24 cellular contexts compared by ENCODE assay signal in genomic region chr2:211068108-211068780, GRCh38.
DNase-seq lines count a peak whose midpoint lies in the region; ATAC-seq, FAIRE-seq and TF ChIP-seq lines count a peak whose summit lies in the region.
"Had no signal": no experiment of that assay in that cellular context is flagged by ENCODE, and none has a peak within 500 bp of the region (broad histone marks: within the 10 kb centered on the region; RNA-seq: fewer than 3 reads in every experiment).

No MANE protein-coding gene starts in this region.

- ATAC-seq in HepG2 (no peak), right lobe of liver (no peak), HG03196 (IDR thresholded peaks at IDR 0.05; ENCODE audit: unreplicated experiment) (no peak)
- ATAC-seq: HCT116, Right ventricle myocardium inferior had no signal

- H3K9me3 ChIP-seq in HepG2 (ENCODE audit: low read length) = no peaks in the 10 kb centered on the region
- no peaks in the 10 kb centered on the region for H3K9me3 ChIP-seq in right lobe of liver
- H3K9me3 ChIP-seq in left ventricle myocardium inferior (replicated peaks) = no peaks in the 10 kb centered on the region
- H3K9me3 ChIP-seq: MG63 had no signal

- H3K4me1 Mint-ChIP-seq in type B pancreatic cell (ENCODE audit: unreplicated experiment) = no peaks in the 10 kb centered on the region

- in situ Hi-C loops in HepG2 (cut with HindIII; ENCODE audit: extremely low pct_ligation_motif_present, low pct_unique_long_range_greater_than_20kb) = no loop called here
- in situ Hi-C loops in SK-MEL-5 (cut with HindIII; ENCODE audit: low pct_unique_long_range_greater_than_20kb, low sequenced_read_pairs) = no loop called here

- H3K36me3 Mint-ChIP-seq in type B pancreatic cell = no peaks in the 10 kb centered on the region

- H4K20me1 ChIP-seq in HepG2 (ENCODE audit: insufficient read depth, low read length) = no peaks in the 10 kb centered on the region

- TF ChIP-seq POLR2A in HepG2 (IDR thresholded peaks at IDR 0.05; ENCODE audit: insufficient read depth in 1 of 2, low read depth in 2 of 2, low read length in 2 of 2) = no peak
- no peak for TF ChIP-seq POLR2A in right lobe of liver (IDR thresholded peaks at IDR 0.05)

- DNase-seq in HepG2 (ENCODE audit: low spot score) (no peak), right lobe of liver (no peak), SK-MEL-5 (ENCODE audit: low read depth, low spot score) (peak; percentile 18), left kidney (ENCODE audit: low read depth, low spot score) (peak; percentile 7), type B pancreatic cell (ENCODE audit: extremely low spot score, unreplicated experiment) (no peak), NCI-H2081 treated with DMSO at 0.1 percent for 48 hours (lab: John Stamatoyannopoulos, UW) (no peak), left ventricle myocardium inferior (no peak)
- DNase-seq: DMS53; GF-D8; Karpas-422; MG63; NCI-H1048; NCI-H1436; NCI-H187 treated with DMSO at 0.1 percent for 48 hours; NCI-H2227 treated with DMSO at 0.1 percent for 48 hours; NCI-H510A; NCI-H774; NK-92 treated with Interleukin-12 subunit alpha and Interleukin-12 subunit beta, amount 100 ng/mL, for 24 hours had no signal

- TF ChIP-seq EP300 in HepG2 (IDR thresholded peaks at IDR 0.05; ENCODE audit: low read depth in 2 of 2, low read length in 2 of 2) (no peak), HepG2 (CRISPR knock-in tag; IDR thresholded peaks at IDR 0.05; ENCODE audit: borderline replicate concordance) (no peak)

- no peak for TF ChIP-seq CTCF in HepG2 (CRISPR knock-in tag; IDR thresholded peaks at IDR 0.05)
- no peak for TF ChIP-seq CTCF in right lobe of liver (IDR thresholded peaks at IDR 0.05)
- TF ChIP-seq CTCF in type B pancreatic cell (conservative IDR thresholded peaks at IDR 0.05) = no peak
- TF ChIP-seq CTCF in left ventricle myocardium inferior (IDR thresholded peaks at IDR 0.05; ENCODE audit: borderline replicate concordance) = no peak

- CTCF ChIA-PET in HepG2 (lab: Yijun Ruan, JAX; ENCODE audit: low intra/inter-chr PET ratio, low total read pairs) = no interaction called here

- no peak overlapping the region for H3K4me2 ChIP-seq in HepG2 (ENCODE audit: low read depth, low read length)

- no peaks in the 10 kb centered on the region for H3K79me2 ChIP-seq in HepG2 (ENCODE audit: insufficient read depth, low read length)

- 10% methylated on average over 6 of the region's 6 CpGs for WGBS in HepG2 (ENCODE audit: low lambda C conversion rate)
- WGBS in right lobe of liver (ENCODE audit: insufficient coverage, low coverage, low lambda C conversion rate, missing lambda C conversion rate) = 70% methylated on average over 6 of the region's 6 CpGs

- no peaks in the 10 kb centered on the region for H3K4me1 ChIP-seq in HepG2 (ENCODE audit: insufficient read depth, low read length)
- H3K4me1 ChIP-seq in right lobe of liver = no peaks in the 10 kb centered on the region
- no peaks in the 10 kb centered on the region for H3K4me1 ChIP-seq in left ventricle myocardium inferior

- H3K9ac ChIP-seq in HepG2 (ENCODE audit: insufficient read depth, low read depth, low read length) = no peak overlapping the region

- intact Hi-C loops in HepG2 (cut with micrococcal nuclease; ENCODE audit: unreplicated experiment) = no loop called here
- intact Hi-C loops in right lobe of liver (cut with DNase I) = no loop called here
- intact Hi-C loops in left ventricle myocardium inferior (cut with micrococcal nuclease) = no loop called here

- peak overlapping the region; percentile 6 for H3K27ac Mint-ChIP-seq in type B pancreatic cell

- no peak overlapping the region for H3K4me3 Mint-ChIP-seq in type B pancreatic cell

- BruUV-seq in HepG2 (replicated peaks; lab: Mats Ljungman, UMichigan) = no TSS peak

- H3K4me3 ChIP-seq in HepG2 (replicated peaks in 1 of 3; ENCODE audit: insufficient read depth in 1 of 3, low read depth in 2 of 3, low read length in 3 of 3) (no peak overlapping the region), right lobe of liver (no peak overlapping the region), left ventricle myocardium inferior (no peak overlapping the region)
- H3K4me3 ChIP-seq: MG63 had no signal

- H3K27ac ChIP-seq in HepG2 (ENCODE audit: extremely low read length, insufficient read depth, low read length) = no peak overlapping the region
- H3K27ac ChIP-seq in right lobe of liver = no peak overlapping the region
- H3K27ac ChIP-seq in left ventricle myocardium inferior (replicated peaks) = no peak overlapping the region
- H3K27ac ChIP-seq: C4-2B had no signal

- H3K27me3 ChIP-seq in HepG2 (ENCODE audit: control insufficient read depth in 1 of 2, insufficient read depth in 2 of 2, low read length in 2 of 2) (no peaks in the 10 kb centered on the region), right lobe of liver (no peaks in the 10 kb centered on the region), left ventricle myocardium inferior (ENCODE audit: low read depth) (no peaks in the 10 kb centered on the region)
- H3K27me3 ChIP-seq: MG63 had no signal

- TF ChIP-seq RAD21 in HepG2 (CRISPR knock-in tag; IDR thresholded peaks at IDR 0.05) = no peak

- no peaks in the 10 kb centered on the region for H3K36me3 ChIP-seq in HepG2 (replicated peaks in 1 of 2; ENCODE audit: control insufficient read depth in 1 of 2, insufficient read depth in 2 of 2, low read length in 2 of 2)
- H3K36me3 ChIP-seq in right lobe of liver = no peaks in the 10 kb centered on the region
- no peaks in the 10 kb centered on the region for H3K36me3 ChIP-seq in left ventricle myocardium inferior
- H3K36me3 ChIP-seq: MG63 had no signal

- H3K27me3 Mint-ChIP-seq in type B pancreatic cell = no peaks in the 10 kb centered on the region

- H3K9me3 Mint-ChIP-seq in type B pancreatic cell = no peaks in the 10 kb centered on the region

- FAIRE-seq in HepG2 (lab: Jason Lieb, UNC) = no peak
- FAIRE-seq: D721Med, RCC 7860 had no signal

- H2AFZ ChIP-seq in HepG2 (ENCODE audit: low read length) = peak overlapping the region; percentile 10

- POLR2A ChIA-PET in HepG2 (lab: Yijun Ruan, JAX) = no interaction called here

TF ChIP-seq in HepG2, 621 proteins besides CTCF, POLR2A, EP300 and RAD21:
- no peak for TF ChIP-seq TOPORS (CRISPR knock-in tag; IDR thresholded peaks at IDR 0.05)
- TF ChIP-seq STAT6 (CRISPR knock-in tag; IDR thresholded peaks at IDR 0.05; ENCODE audit: borderline replicate concordance) = no peak
- no peak for TF ChIP-seq RBM39 (IDR thresholded peaks at IDR 0.05; ENCODE audit: low read depth, low read length, poor library complexity, severe bottlenecking)
- no peak for TF ChIP-seq ZNF18 (CRISPR knock-in tag; IDR thresholded peaks at IDR 0.05; ENCODE audit: insufficient replicate concordance)
- no peak for TF ChIP-seq FOXK1 (CRISPR knock-in tag; IDR thresholded peaks at IDR 0.05; ENCODE audit: borderline replicate concordance, low read depth)
- TF ChIP-seq ZNF24 (IDR thresholded peaks at IDR 0.05) = no peak
- no peak for TF ChIP-seq CSRNP1 (CRISPR knock-in tag; IDR thresholded peaks at IDR 0.05)
- TF ChIP-seq SUZ12 (IDR thresholded peaks at IDR 0.05; ENCODE audit: low read depth, low read length) = no peak
- no peak for TF ChIP-seq CREB1 (IDR thresholded peaks at IDR 0.05)
- TF ChIP-seq CREB1 (CRISPR knock-in tag; IDR thresholded peaks at IDR 0.05) = no peak
- no peak for TF ChIP-seq TEAD3 (CRISPR knock-in tag; optimal IDR thresholded peaks at IDR 0.05; ENCODE audit: borderline replicate concordance)
- TF ChIP-seq SMYD3 (CRISPR knock-in tag; IDR thresholded peaks at IDR 0.05) = no peak

Comparison
In these comparisons a context has a peak if more than half of its experiments do, and no peak if none do; other contexts are left out.
1. DNase-seq: peak in SK-MEL-5 (single experiment) and left kidney (single experiment); none in HepG2 (single experiment), right lobe of liver (0 of 3), type B pancreatic cell (single experiment), NCI-H2081 treated with DMSO at 0.1 percent for 48 hours (single experiment) and left ventricle myocardium inferior (single experiment).